In the genomic region with DNA sequence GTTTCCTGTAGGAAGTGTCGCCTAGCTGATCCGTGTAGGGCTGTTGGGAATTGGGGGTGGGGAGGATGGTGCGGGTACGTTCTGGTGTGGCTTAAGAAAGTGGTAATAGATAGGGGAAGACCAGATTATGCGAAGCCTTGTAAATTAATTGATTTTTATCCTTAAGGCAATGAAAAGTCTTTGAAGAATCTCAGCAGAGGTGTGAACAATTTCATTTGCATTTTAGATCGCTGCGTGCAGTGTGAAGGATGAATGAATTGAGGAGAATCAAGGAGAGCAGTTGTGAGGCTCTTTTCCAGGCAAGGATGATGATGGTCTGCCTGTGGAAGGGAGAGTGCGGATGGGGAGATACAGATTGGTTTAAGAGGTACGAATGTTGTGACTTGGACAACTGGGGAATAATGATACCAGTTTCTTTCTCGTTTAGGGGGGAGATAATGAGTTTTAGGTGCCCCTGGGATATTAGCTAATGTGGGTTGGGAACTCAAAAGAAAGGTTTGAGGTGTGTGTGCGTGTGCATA, we compare ENCODE assay signal across 8 cellular contexts. TPM values are rescaled to one million over a fixed set of nuclear protein-coding genes. Genes with fewer than 3 reads are reported as not detected.
A peak's percentile ranks its signal among the peaks of the same experiment; 100 is the strongest.
DNase-seq lines count a peak whose midpoint lies in the region; ATAC-seq and TF ChIP-seq lines count a peak whose summit lies in the region.

No MANE protein-coding gene starts in this region.

- peaks cover 25% of the 10 kb centered on the region for H4K20me1 ChIP-seq in smooth muscle cell (ENCODE audit: low read depth)

- ATAC-seq in GM21528 (IDR thresholded peaks at IDR 0.05; ENCODE audit: low FRiP score, unreplicated experiment), result peak; percentile 13
- no peak for ATAC-seq in stimulated activated naive CD8-positive, alpha-beta T cell treated with anti-CD3 and anti-CD28 coated beads, Interleukin-15, Interleukin-2, amounts not matched to agents 100 U/mL and 50 U/mL, for 24 hours

- H3K36me3 ChIP-seq in smooth muscle cell (ENCODE audit: low read depth), result no peaks in the 10 kb centered on the region

- peak overlapping the region; percentile 93 for H3K27ac ChIP-seq in smooth muscle cell (ENCODE audit: low read depth)

- no peaks in the 10 kb centered on the region for H3K9me3 ChIP-seq in smooth muscle cell (replicated peaks; ENCODE audit: low read depth)

- peaks cover 19% of the 10 kb centered on the region for H3K4me1 ChIP-seq in smooth muscle cell (ENCODE audit: low read depth)

- 2% methylated on average over 11 of the region's 11 CpGs for WGBS in smooth muscle cell (ENCODE audit: low lambda C conversion rate)

- peak overlapping the region; percentile 68 for H2AFZ ChIP-seq in smooth muscle cell (ENCODE audit: low read depth)

- TF ChIP-seq CTCF in fibroblast of mammary gland (conservative IDR thresholded peaks at IDR 0.05; ENCODE audit: control insufficient read depth, insufficient read depth, low read depth, low read length) (no peak), smooth muscle cell (IDR thresholded peaks at IDR 0.05; ENCODE audit: borderline replicate concordance, insufficient read depth, poor library complexity, severe bottlenecking) (no peak)

- H3F3A ChIP-seq in smooth muscle cell (ENCODE audit: low read depth), result peaks cover 5% of the 10 kb centered on the region

- DNase-seq in NCI-H748 treated with DMSO at 0.1 percent for 48 hours (lab: John Stamatoyannopoulos, UW) (peak; percentile 60), fibroblast of mammary gland (ENCODE audit: low read depth) (peak; percentile 15), smooth muscle cell (lab: John Stamatoyannopoulos, UW; ENCODE audit: unreplicated experiment) (no peak), HuH-7 (ENCODE audit: low spot score) (no peak), NCI-H345 treated with DMSO at 0.1 percent for 48 hours (lab: John Stamatoyannopoulos, UW; ENCODE audit: unreplicated experiment) (no peak)
- no peak for DNase-seq in stimulated activated naive CD8-positive, alpha-beta T cell treated with anti-CD3 and anti-CD28 coated beads, Interleukin-15, Interleukin-2, amounts not matched to agents 100 U/mL and 50 U/mL, for 24 hours
- DNase-seq in stimulated activated CD4-positive, alpha-beta T cell treated with anti-CD3 and anti-CD28 coated beads, Interleukin-1b, Interleukin-23, amount 100 ng/mL, for 48 hours, result no peak

- peak overlapping the region; percentile 85 for H3K4me2 ChIP-seq in smooth muscle cell

- no peaks in the 10 kb centered on the region for H3K27me3 ChIP-seq in smooth muscle cell (ENCODE audit: low read depth)

- H3K4me3 ChIP-seq in fibroblast of mammary gland (ENCODE audit: control insufficient read depth, low read depth, low read length) (peak overlapping the region; percentile 98), smooth muscle cell (peak overlapping the region; percentile 65)

- H3K9ac ChIP-seq in smooth muscle cell (ENCODE audit: low read depth), result peak overlapping the region; percentile 95

- peaks cover 66% of the 10 kb centered on the region for H3K79me2 ChIP-seq in smooth muscle cell (ENCODE audit: low read depth)

RNA-seq across cellular contexts. Expression of a gene that starts 0.8 kb away (rescaled TPM):
- total RNA-seq in smooth muscle cell, result 36.3 and 36.9 TPM in 2 replicates
- polyA plus RNA-seq in smooth muscle cell, result 33.7 and 38.6 TPM in 2 replicates

RNA-seq across cellular contexts. Expression of a gene that starts 15.4 kb away (rescaled TPM):
- total RNA-seq in smooth muscle cell, result 33.6 and 37.2 TPM in 2 replicates
- 37.6 and 53.0 TPM in 2 replicates for polyA plus RNA-seq in smooth muscle cell

RNA-seq across cellular contexts. Expression of a gene that starts 15.4 kb away (rescaled TPM):
- 49.0 and 82.0 TPM in 2 replicates for total RNA-seq in smooth muscle cell
- 139 and 150 TPM in 2 replicates for polyA plus RNA-seq in smooth muscle cell

RNA-seq across cellular contexts. Expression of a gene that starts 20.5 kb away (rescaled TPM):
- 57.1 and 58.2 TPM in 2 replicates for total RNA-seq in smooth muscle cell
- polyA plus RNA-seq in smooth muscle cell, result 81.5 and 94.5 TPM in 2 replicates

RNA-seq across cellular contexts. Expression of a gene that starts 26.0 kb away (rescaled TPM):
- 6.9 and 10.7 TPM in 2 replicates for total RNA-seq in smooth muscle cell
- 25.4 and 30.8 TPM in 2 replicates for polyA plus RNA-seq in smooth muscle cell

Comparison
In these comparisons a context has a peak if more than half of its experiments do, and no peak if none do; other contexts are left out.
1. DNase-seq: peak in NCI-H748 treated with DMSO at 0.1 percent for 48 hours (single experiment) and fibroblast of mammary gland (single experiment); none in smooth muscle cell (single experiment), HuH-7 (single experiment), stimulated activated naive CD8-positive, alpha-beta T cell treated with anti-CD3 and anti-CD28 coated beads, Interleukin-15, Interleukin-2, amounts not matched to agents 100 U/mL and 50 U/mL, for 24 hours (single experiment), stimulated activated CD4-positive, alpha-beta T cell treated with anti-CD3 and anti-CD28 coated beads, Interleukin-1b, Interleukin-23, amount 100 ng/mL, for 48 hours (single experiment) and NCI-H345 treated with DMSO at 0.1 percent for 48 hours (single experiment).